In genomic region chr22:40044870-40045834, GRCh38 we compare ENCODE assay signal across 8 cellular contexts. TPM values are rescaled to one million over a fixed set of nuclear protein-coding genes. Genes with fewer than 3 reads are reported as not detected.
DNase-seq lines count a peak whose midpoint lies in the region; ATAC-seq and TF ChIP-seq lines count a peak whose summit lies in the region.

No MANE protein-coding gene starts in this region.

- H3K27me3 Mint-ChIP-seq in activated naive CD8-positive, alpha-beta T cell treated with anti-CD3 and anti-CD28 coated beads for 36 hours, result peaks cover 5% of the 10 kb centered on the region

- H3K36me3 ChIP-seq in ACC112 (ENCODE audit: insufficient read depth, low read length) (no peaks in the 10 kb centered on the region), SK-N-MC (ENCODE audit: insufficient read depth, low read length) (no peaks in the 10 kb centered on the region), vagina (no peaks in the 10 kb centered on the region)

- peaks cover 29% of the 10 kb centered on the region for H3K4me1 Mint-ChIP-seq in activated naive CD8-positive, alpha-beta T cell treated with anti-CD3 and anti-CD28 coated beads for 36 hours

- H3K9me3 ChIP-seq in SK-N-MC (ENCODE audit: low read depth, low read length) (no peaks in the 10 kb centered on the region), right cardiac atrium (ENCODE audit: control insufficient read depth, low read length) (no peaks in the 10 kb centered on the region), vagina (no peaks in the 10 kb centered on the region)

- H3K4me1 ChIP-seq in ACC112 (ENCODE audit: control insufficient read depth, insufficient read depth, low read length, unreplicated experiment) (peaks cover 34% of the 10 kb centered on the region), right cardiac atrium (ENCODE audit: control insufficient read depth, insufficient read depth, low read length) (peaks cover 1% of the 10 kb centered on the region), vagina (peaks cover 74% of the 10 kb centered on the region)

- TF ChIP-seq CTCF in vagina (IDR thresholded peaks at IDR 0.05), result no peak

- H3K27me3 ChIP-seq in ACC112 (ENCODE audit: insufficient read depth, low read length), result no peaks in the 10 kb centered on the region
- no peaks in the 10 kb centered on the region for H3K27me3 ChIP-seq in right cardiac atrium (ENCODE audit: control insufficient read depth, insufficient read depth)
- no peaks in the 10 kb centered on the region for H3K27me3 ChIP-seq in vagina

- H3K27ac Mint-ChIP-seq in activated naive CD8-positive, alpha-beta T cell treated with anti-CD3 and anti-CD28 coated beads for 36 hours, result peak overlapping the region; percentile 99

- H3K79me2 ChIP-seq in ACC112 (ENCODE audit: control insufficient read depth, insufficient read depth, low read length, unreplicated experiment), result no peaks in the 10 kb centered on the region

- intact Hi-C loops in right cardiac atrium (cut with DNase I) (loop anchor here in 1 of 4 donors (10.0 kb wide), 2 partner anchors 150 to 300 kb away; partner anchors contain the start of gene ADSL), vagina (cut with DNase I) (loop anchor here (5.0 to 10.0 kb wide), 2 partner anchors 130 to 302 kb away; partner anchors contain the start of genes ADSL and TNRC6B)

- no peak for DNase-seq in SK-N-MC (ENCODE audit: low read depth, low spot score)
- DNase-seq in activated naive CD8-positive, alpha-beta T cell treated with anti-CD3 and anti-CD28 coated beads for 36 hours, result peak; percentile 89
- peak; percentile 64 to 82 (median 82) for DNase-seq in right cardiac atrium
- peak; percentile 71 for DNase-seq in retina
- no peak for DNase-seq in vagina (ENCODE audit: extremely low spot score in 2 of 2)

- under 1% methylated on average over 136 of the region's 138 CpGs for WGBS in right cardiac atrium

- H3K4me3 ChIP-seq in ACC112 (ENCODE audit: low read depth, low read length) (peak overlapping the region; percentile 89), SK-N-MC (peak overlapping the region; percentile 98), right cardiac atrium (ENCODE audit: low read length) (peak overlapping the region; percentile 92), vagina (peak overlapping the region; percentile 75 to 76)

- no peaks in the 10 kb centered on the region for H3K36me3 Mint-ChIP-seq in activated naive CD8-positive, alpha-beta T cell treated with anti-CD3 and anti-CD28 coated beads for 36 hours

- no peaks in the 10 kb centered on the region for H3K9me3 Mint-ChIP-seq in activated naive CD8-positive, alpha-beta T cell treated with anti-CD3 and anti-CD28 coated beads for 36 hours

- ATAC-seq in GM18867 (IDR thresholded peaks at IDR 0.05; ENCODE audit: unreplicated experiment) (peak; percentile 26), HG03159 (IDR thresholded peaks at IDR 0.05; ENCODE audit: unreplicated experiment) (peak; percentile 32), right cardiac atrium (peak; percentile 3 to 25)

- H3K4me3 Mint-ChIP-seq in activated naive CD8-positive, alpha-beta T cell treated with anti-CD3 and anti-CD28 coated beads for 36 hours, result peak overlapping the region; percentile 96

- no peak overlapping the region for H3K27ac ChIP-seq in ACC112 (ENCODE audit: low read depth, low read length)
- H3K27ac ChIP-seq in SK-N-MC, result no peak overlapping the region
- peak overlapping the region; percentile 94 for H3K27ac ChIP-seq in right cardiac atrium (ENCODE audit: low read length)
- peak overlapping the region; percentile 79 for H3K27ac ChIP-seq in vagina

- no peak for TF ChIP-seq POLR2A in vagina (IDR thresholded peaks at IDR 0.05)

- peak overlapping the region; percentile 30 for H2AFZ ChIP-seq in ACC112 (ENCODE audit: low read length, unreplicated experiment)

- H3K9ac ChIP-seq in SK-N-MC (ENCODE audit: insufficient read length), result peak overlapping the region; percentile 37

RNA-seq across cellular contexts. Expression of gene FAM83F, which starts 50.4 kb away (rescaled TPM):
- 1 to 10 TPM; 3.4 to 3.6 TPM for total RNA-seq in activated naive CD8-positive, alpha-beta T cell treated with anti-CD3 and anti-CD28 coated beads for 36 hours
- total RNA-seq in right cardiac atrium (1 to 10 TPM; 4.3 to 8.5 (median 6.4) TPM), vagina (12.8 TPM)
- 3.6 TPM for polyA plus RNA-seq in right cardiac atrium

Comparison
In these comparisons a context has a peak if more than half of its experiments do, and no peak if none do; other contexts are left out.
1. H3K27ac ChIP-seq: peak in right cardiac atrium (single experiment) and vagina (single experiment); none in ACC112 (single experiment) and SK-N-MC (single experiment).
2. DNase-seq: peak in activated naive CD8-positive, alpha-beta T cell treated with anti-CD3 and anti-CD28 coated beads for 36 hours (single experiment), right cardiac atrium (3 of 3) and retina (single experiment); none in SK-N-MC (single experiment) and vagina (0 of 2).
3. Peak in every context shown above with its lines, with median percentiles within 50 percentile points of each other: H3K4me3 ChIP-seq and ATAC-seq.